ENCODE assay signal across 8 cellular contexts in genomic region chr12:8231666-8232608, GRCh38.
A peak's percentile ranks its signal among the peaks of the same experiment; 100 is the strongest.
DNase-seq lines count a peak whose midpoint lies in the region; ATAC-seq and TF ChIP-seq lines count a peak whose summit lies in the region.
"Not testable (repeated sequence)": the region's sequence is repeated elsewhere in the genome, so short reads cannot be mapped to it uniquely, and the experiment has no call there.

No MANE protein-coding gene starts in this region.

- not testable (repeated sequence) for H3K36me3 ChIP-seq in DND-41 (ENCODE audit: insufficient read depth, low read length); MM.1S (replicated peaks; ENCODE audit: insufficient read depth, low read length)

- not testable (repeated sequence) for H3K27me3 ChIP-seq in DND-41 (ENCODE audit: insufficient read depth, low read length, poor library complexity); MM.1S (replicated peaks; ENCODE audit: insufficient read depth, low read length)

- H3K4me3 Mint-ChIP-seq in activated T-cell treated with anti-CD3 and anti-CD28 coated beads, Interleukin-2, amount 50 U/mL, for 24 hours: not testable (repeated sequence)

- not testable (repeated sequence) for H3K27ac ChIP-seq in DND-41 (ENCODE audit: low read length); MM.1S (ENCODE audit: low read length); coronary artery

- H3K9me3 ChIP-seq in DND-41 (ENCODE audit: insufficient read depth, low read length, severe bottlenecking); MM.1S (replicated peaks; ENCODE audit: insufficient read depth, low read length): not testable (repeated sequence)

- H3K9me3 Mint-ChIP-seq in activated T-cell treated with anti-CD3 and anti-CD28 coated beads, Interleukin-2, amount 50 U/mL, for 24 hours: not testable (repeated sequence)

- not testable (repeated sequence) for H3K4me3 ChIP-seq in DND-41 (ENCODE audit: low read depth in 1 of 2, low read length in 2 of 2); MM.1S (ENCODE audit: low read length); coronary artery; skeletal muscle cell (ENCODE audit: low read depth, low read length)

- H3K27ac Mint-ChIP-seq in activated T-cell treated with anti-CD3 and anti-CD28 coated beads, Interleukin-2, amount 50 U/mL, for 24 hours: not testable (repeated sequence)

- H3K4me1 ChIP-seq in DND-41 (ENCODE audit: insufficient read depth, low read length); MM.1S (ENCODE audit: low read length): not testable (repeated sequence)

- H4K20me1 ChIP-seq in DND-41 (ENCODE audit: insufficient read depth, low read length); MM.1S (ENCODE audit: insufficient read depth, low read length): not testable (repeated sequence)

- not testable (repeated sequence) for H3K4me2 ChIP-seq in DND-41 (ENCODE audit: insufficient read depth, low read length); MM.1S (ENCODE audit: low read depth, low read length)

- not testable (repeated sequence) for H3K9ac ChIP-seq in DND-41 (ENCODE audit: low read depth, low read length); MM.1S (ENCODE audit: low read length)

- ATAC-seq in DND-41 (ENCODE audit: insufficient read depth, low read depth): not testable (repeated sequence)

- not testable (repeated sequence) for H3K79me2 ChIP-seq in DND-41 (ENCODE audit: insufficient read depth, low read length); MM.1S (ENCODE audit: low read length)

- H3K27me3 Mint-ChIP-seq in activated T-cell treated with anti-CD3 and anti-CD28 coated beads, Interleukin-2, amount 50 U/mL, for 24 hours: not testable (repeated sequence)

- not testable (repeated sequence) for H3F3A ChIP-seq in MM.1S (ENCODE audit: insufficient read depth, low read length)

- H3K36me3 Mint-ChIP-seq in activated T-cell treated with anti-CD3 and anti-CD28 coated beads, Interleukin-2, amount 50 U/mL, for 24 hours (ENCODE audit: low read depth): not testable (repeated sequence)

- H3K9me2 ChIP-seq in MM.1S (replicated peaks; ENCODE audit: insufficient read depth, low read length): not testable (repeated sequence)

- H3K4me1 Mint-ChIP-seq in activated T-cell treated with anti-CD3 and anti-CD28 coated beads, Interleukin-2, amount 50 U/mL, for 24 hours (ENCODE audit: low read depth): peaks cover 12% of the 10 kb centered on the region

- H2AFZ ChIP-seq in DND-41 (ENCODE audit: low read depth, low read length); MM.1S (ENCODE audit: low read length): not testable (repeated sequence)

- DNase-seq in DND-41 (peak; percentile 86), T-helper 1 cell (peak in 4 of 5 donors; percentile 43 to 60 (median 46)), kidney glomerular epithelial cell (lab: John Stamatoyannopoulos, UW) (peak; percentile 30), skeletal muscle cell (ENCODE audit: low read depth) (peak; percentile 25), stromal cell of bone marrow (ENCODE audit: low read depth) (peak; percentile 71)
- DNase-seq in MM.1S; coronary artery (ENCODE audit: low spot score): not testable (repeated sequence)
- DNase-seq in activated T-cell treated with anti-CD3 and anti-CD28 coated beads, Interleukin-2, amount 50 U/mL, for 24 hours: peak; percentile 84

- TF ChIP-seq CTCF in DND-41 (IDR thresholded peaks at IDR 0.05; ENCODE audit: borderline replicate concordance, extremely low read depth, low read length, poor library complexity, severe bottlenecking) (peak; percentile 66), MM.1S (IDR thresholded peaks at IDR 0.05; ENCODE audit: low read length) (peak; percentile 63), coronary artery (IDR thresholded peaks at IDR 0.05) (peak; percentile 67)
